ENCODE assay signal across 29 cellular contexts in genomic region chr4:74408639-74409038, GRCh38. TPM values are rescaled to one million over a fixed set of nuclear protein-coding genes. Genes with fewer than 3 reads are reported as not detected.
DNase-seq lines count a peak whose midpoint lies in the region; ATAC-seq, FAIRE-seq and TF ChIP-seq lines count a peak whose summit lies in the region.
"Had no signal": no experiment of that assay in that cellular context is flagged by ENCODE, and none has a peak within 500 bp of the region (broad histone marks: within the 10 kb centered on the region; RNA-seq: fewer than 3 reads in every experiment).

No MANE protein-coding gene starts in this region.

- no peaks in the 10 kb centered on the region for H3K4me1 ChIP-seq in astrocyte (ENCODE audit: insufficient read depth, low read length)
- H3K4me1 ChIP-seq: heart left ventricle had no signal

- H3K4me1 Mint-ChIP-seq in astrocyte (ENCODE audit: low read depth, unreplicated experiment): peaks cover 20% of the 10 kb centered on the region
- H3K4me1 Mint-ChIP-seq: central memory CD8-positive, alpha-beta T cell; T-helper 17 cell had no signal

- H3K27me3 Mint-ChIP-seq in astrocyte (ENCODE audit: low read depth, unreplicated experiment): no peaks in the 10 kb centered on the region

- no peaks in the 10 kb centered on the region for H3K79me2 ChIP-seq in astrocyte (ENCODE audit: insufficient read depth, low read length)

- no peaks in the 10 kb centered on the region for H4K20me1 ChIP-seq in astrocyte (ENCODE audit: insufficient read depth, low read length)

- H3K9ac ChIP-seq in astrocyte (ENCODE audit: low read length): no peak overlapping the region
- H3K9ac ChIP-seq: SK-N-SH had no signal

- H3K9me3 Mint-ChIP-seq in astrocyte (ENCODE audit: unreplicated experiment): peaks cover 2% of the 10 kb centered on the region
- H3K9me3 Mint-ChIP-seq: activated naive CD4-positive, alpha-beta T cell treated with anti-CD3 and anti-CD28 coated beads, Interleukin-2, amount 50 U/mL, for 72 hours; central memory CD8-positive, alpha-beta T cell; memory B cell had no signal

- H3K4me3 ChIP-seq in astrocyte (ENCODE audit: insufficient read depth, low read depth, low read length): no peak overlapping the region
- H3K4me3 ChIP-seq: heart left ventricle had no signal

- peak; percentile 59 for ATAC-seq in esophagus mucosa
- ATAC-seq: activated naive CD4-positive, alpha-beta T cell treated with anti-CD3 and anti-CD28 coated beads, Interleukin-2, amount 50 U/mL, for 72 hours; heart left ventricle; sciatic nerve; T-helper 17 cell had no signal

- no peaks in the 10 kb centered on the region for H3K9me3 ChIP-seq in astrocyte (ENCODE audit: insufficient read depth, low read depth, low read length)
- H3K9me3 ChIP-seq: heart left ventricle, SK-N-SH had no signal

- no peaks in the 10 kb centered on the region for H3K36me3 Mint-ChIP-seq in astrocyte (ENCODE audit: low read depth, unreplicated experiment)
- H3K36me3 Mint-ChIP-seq: activated naive CD4-positive, alpha-beta T cell treated with anti-CD3 and anti-CD28 coated beads, Interleukin-2, amount 50 U/mL, for 72 hours; memory B cell had no signal

- no peaks in the 10 kb centered on the region for H3K27me3 ChIP-seq in astrocyte (ENCODE audit: insufficient read depth, low read length)
- H3K27me3 ChIP-seq: heart left ventricle had no signal

- FAIRE-seq in astrocyte (lab: Jason Lieb, UNC): peak; percentile 34

- DNase-seq in HPDE6-E6E7 (ENCODE audit: extremely low spot score) (peak; percentile 49), astrocyte (ENCODE audit: low read depth) (peak; percentile 69), renal cortical epithelial cell (ENCODE audit: low read depth) (peak; percentile 47), RKO (ENCODE audit: low spot score) (no peak), islet precursor cell (no peak), amniotic stem cell (lab: John Stamatoyannopoulos, UW) (no peak), DMS79 (lab: John Stamatoyannopoulos, UW) (no peak)
- DNase-seq: activated T-cell treated with anti-CD3 and anti-CD28 coated beads for 4 hours; anterior cingulate cortex; Calu3; heart left ventricle; KBM-7; left colon; MM.1S; NCI-H1417; NCI-H2081 treated with DMSO at 0.1 percent for 48 hours; NCI-H345; NCI-H748 treated with DMSO at 0.1 percent for 48 hours; SK-N-SH; stimulated activated CD4-positive, alpha-beta T cell treated with anti-CD3 and anti-CD28 coated beads, Interleukin-15, amount 100 ng/mL, for 24 hours; stimulated activated naive CD4-positive, alpha-beta T cell; T-helper 17 cell had no signal

- H3K4me2 ChIP-seq in astrocyte (ENCODE audit: low read length): no peak overlapping the region
- H3K4me2 ChIP-seq: SK-N-SH had no signal

- peak overlapping the region; percentile 38 for H3K27ac Mint-ChIP-seq in astrocyte (ENCODE audit: unreplicated experiment)
- H3K27ac Mint-ChIP-seq: activated naive CD4-positive, alpha-beta T cell treated with anti-CD3 and anti-CD28 coated beads, Interleukin-2, amount 50 U/mL, for 72 hours; memory B cell; T-helper 17 cell had no signal

- no peak overlapping the region for H3K4me3 Mint-ChIP-seq in astrocyte (ENCODE audit: unreplicated experiment)
- H3K4me3 Mint-ChIP-seq: central memory CD8-positive, alpha-beta T cell; memory B cell; T-helper 17 cell had no signal

- H3K27ac ChIP-seq in astrocyte (ENCODE audit: low read depth, low read length): no peak overlapping the region
- H3K27ac ChIP-seq: heart left ventricle had no signal

- no peak overlapping the region for H2AFZ ChIP-seq in astrocyte (ENCODE audit: low read depth, low read length)

- no peak for TF ChIP-seq CTCF in astrocyte (IDR thresholded peaks at IDR 0.05; ENCODE audit: insufficient read depth, low read depth, low read length)

- no peaks in the 10 kb centered on the region for H3K36me3 ChIP-seq in astrocyte (ENCODE audit: insufficient read depth, low read length)
- H3K36me3 ChIP-seq: heart left ventricle had no signal

RNA-seq across cellular contexts. Expression of gene AREG, which starts 36.3 kb away (rescaled TPM):
- total RNA-seq in astrocyte (0.79 and 1.5 TPM in 2 replicates), esophagus mucosa (21.0 TPM), renal cortical epithelial cell (12.2 and 91.3 TPM in 2 replicates)
- total RNA-seq: fibroblast of villous mesenchyme had no signal

RNA-seq across cellular contexts. Expression of gene EREG, which starts 43.7 kb away (rescaled TPM):
- total RNA-seq in astrocyte: 0.14 and 0.30 TPM in 2 replicates
- total RNA-seq in esophagus mucosa: 46.5 TPM
- 2.0 and 35.9 TPM in 2 replicates for total RNA-seq in renal cortical epithelial cell
- total RNA-seq: H4 had no signal

Comparison
In these comparisons a context has a peak if more than half of its experiments do, and no peak if none do; other contexts are left out.
1. DNase-seq: peak in HPDE6-E6E7 (single experiment), astrocyte (single experiment) and renal cortical epithelial cell (single experiment); none in RKO (single experiment), islet precursor cell (single experiment), amniotic stem cell (single experiment) and DMS79 (single experiment).